14 cellular contexts compared by ENCODE assay signal in genomic region chr5:35369965-35370790, GRCh38.
DNase-seq lines count a peak whose midpoint lies in the region; ATAC-seq, FAIRE-seq and TF ChIP-seq lines count a peak whose summit lies in the region.
"Had no signal": no experiment of that assay in that cellular context is flagged by ENCODE, and none has a peak within 500 bp of the region (broad histone marks: within the 10 kb centered on the region; RNA-seq: fewer than 3 reads in every experiment).

No MANE protein-coding gene starts in this region.

- H3K36me3 Mint-ChIP-seq in MCF 10A (ENCODE audit: insufficient read depth, unreplicated experiment) = no peaks in the 10 kb centered on the region

- no peaks in the 10 kb centered on the region for H3K9me3 Mint-ChIP-seq in MCF 10A (ENCODE audit: unreplicated experiment)
- H3K9me3 Mint-ChIP-seq: effector memory CD8-positive, alpha-beta T cell had no signal

- TF ChIP-seq POLR2A in GM12891 (IDR thresholded peaks at IDR 0.05; ENCODE audit: low read depth, low read length) = no peak

- TF ChIP-seq CTCF in MCF 10A (IDR thresholded peaks at IDR 0.05; ENCODE audit: unreplicated experiment) = no peak

- H3K27me3 Mint-ChIP-seq in MCF 10A (ENCODE audit: insufficient read depth, unreplicated experiment) = no peaks in the 10 kb centered on the region

- POLR2A ChIA-PET in MCF 10A (lab: Yijun Ruan, JAX) = no interaction called here

- DNase-seq in NCI-H1105 (lab: John Stamatoyannopoulos, UW) = peak; percentile 18
- peak; percentile 98 for DNase-seq in SK-MEL-5 (ENCODE audit: low read depth, low spot score)
- peak; percentile 48 for DNase-seq in iPS-NIHi7 (ENCODE audit: extremely low spot score)
- no peak for DNase-seq in MCF 10A (ENCODE audit: unreplicated experiment)
- DNase-seq in medulla oblongata (ENCODE audit: extremely low spot score) = no peak
- no peak for DNase-seq in MV-4-11 (lab: John Stamatoyannopoulos, UW)
- no peak for DNase-seq in GM12891 (ENCODE audit: insufficient read length, low spot score)
- DNase-seq: activated CD4-positive, alpha-beta T cell treated with anti-CD3 and anti-CD28 coated beads, Interleukin-2, amount 50 U/mL, for 4 hours; activated effector memory CD4-positive, alpha-beta T cell treated with Interleukin-2 at 50 U/mL for 16 hours; effector memory CD8-positive, alpha-beta T cell; heart right ventricle; NCI-H187 treated with DMSO at 0.1 percent for 48 hours had no signal

- CTCF ChIA-PET in MCF 10A (lab: Yijun Ruan, JAX) = interaction anchor here (0.6 to 1.4 kb wide), 3 partner anchors 67 to 281 kb away, joined by 3 read pairs; no protein-coding TSS in a partner anchor

- no peak for FAIRE-seq in GM12891 (lab: Jason Lieb, UNC)

- BruUV-seq in MCF 10A (replicated peaks; lab: Mats Ljungman, UMichigan) = no TSS peak

- in situ Hi-C loops in SK-MEL-5 (cut with HindIII; ENCODE audit: low pct_unique_long_range_greater_than_20kb, low sequenced_read_pairs) = no loop called here

- peak; percentile 76 for ATAC-seq in GM18868 (IDR thresholded peaks at IDR 0.05; ENCODE audit: unreplicated experiment)
- ATAC-seq: effector memory CD8-positive, alpha-beta T cell; heart right ventricle; Panc1 had no signal

- no peaks in the 10 kb centered on the region for H3K4me1 Mint-ChIP-seq in MCF 10A (ENCODE audit: insufficient read depth, unreplicated experiment)

- H3K27ac Mint-ChIP-seq in MCF 10A (ENCODE audit: low read depth, unreplicated experiment) = no peak overlapping the region
- H3K27ac Mint-ChIP-seq: effector memory CD8-positive, alpha-beta T cell had no signal

- intact Hi-C loops in MCF 10A (cut with micrococcal nuclease) = no loop called here

- no peak overlapping the region for H3K4me3 Mint-ChIP-seq in MCF 10A (ENCODE audit: unreplicated experiment)
- H3K4me3 Mint-ChIP-seq: effector memory CD8-positive, alpha-beta T cell had no signal

TF ChIP-seq in GM12891, 5 proteins besides CTCF, POLR2A, EP300 and RAD21:
- TF ChIP-seq POLR2AphosphoS5 (IDR thresholded peaks at IDR 0.05; ENCODE audit: low read depth, low read length) (no peak), SPI1 (IDR thresholded peaks at IDR 0.05; ENCODE audit: low read depth, low read length) (no peak), PAX5 (IDR thresholded peaks at IDR 0.05; ENCODE audit: insufficient read depth, low read length, severe bottlenecking) (no peak), TAF1 (IDR thresholded peaks at IDR 0.05; ENCODE audit: low read depth, low read length) (no peak), POU2F2 (IDR thresholded peaks at IDR 0.05; ENCODE audit: low read depth, low read length) (no peak)
TF ChIP-seq in GM12891: peak in this region for 0.

Comparison
In these comparisons a context has a peak if more than half of its experiments do, and no peak if none do; other contexts are left out.
1. DNase-seq: peak in NCI-H1105 (single experiment), SK-MEL-5 (single experiment) and iPS-NIHi7 (single experiment); none in MCF 10A (single experiment), medulla oblongata (single experiment), MV-4-11 (single experiment) and GM12891 (single experiment).